In the genomic region with DNA sequence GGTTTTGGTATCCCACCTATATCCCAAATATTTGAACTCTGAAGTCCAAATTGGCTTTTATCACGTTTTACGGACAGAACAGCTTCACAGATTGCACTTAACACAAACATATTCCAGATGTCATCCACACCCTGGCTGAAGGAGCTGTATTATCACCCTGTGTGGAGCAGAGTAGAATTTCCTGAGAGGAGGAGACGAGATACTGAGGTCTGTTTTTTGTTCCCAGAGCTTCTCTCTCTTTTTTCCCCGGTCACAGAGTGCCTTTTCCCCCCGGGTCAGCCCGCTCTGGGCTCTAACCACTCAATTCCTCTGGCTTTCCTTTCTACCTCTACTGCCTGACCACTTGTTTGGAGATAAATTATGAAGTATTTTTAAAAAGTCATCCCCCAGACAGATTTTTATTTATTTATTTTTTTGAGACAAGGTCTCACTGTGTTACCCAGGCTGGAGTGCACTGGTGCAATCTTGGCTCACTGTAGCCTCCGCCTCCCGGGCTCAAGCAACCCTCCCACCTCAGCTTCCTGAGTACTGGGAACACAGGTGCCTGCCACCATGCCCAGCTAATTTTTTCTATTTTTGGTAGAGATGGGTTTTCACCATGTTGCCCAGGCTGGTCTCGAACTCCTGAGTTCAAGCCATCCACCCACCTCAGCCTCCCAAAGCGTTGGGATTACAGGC, we compare ENCODE assay signal across 20 cellular contexts. TPM values are rescaled to one million over a fixed set of nuclear protein-coding genes. Genes with fewer than 3 reads are reported as not detected.
DNase-seq lines count a peak whose midpoint lies in the region; ATAC-seq, FAIRE-seq and TF ChIP-seq lines count a peak whose summit lies in the region.
"Had no signal": no experiment of that assay in that cellular context is flagged by ENCODE, and none has a peak within 500 bp of the region (broad histone marks: within the 10 kb centered on the region; RNA-seq: fewer than 3 reads in every experiment).

No MANE protein-coding gene starts in this region.

- TF ChIP-seq POLR2A in breast epithelium (IDR thresholded peaks at IDR 0.05) (no peak), uterus (IDR thresholded peaks at IDR 0.05) (no peak)

- TF ChIP-seq CTCF in mammary epithelial cell (conservative IDR thresholded peaks at IDR 0.05 in 1 of 2, IDR thresholded peaks at IDR 0.05 in 1 of 2; ENCODE audit: extremely low read depth in 1 of 2, insufficient read depth in 1 of 2, low read depth in 1 of 2, low read length in 2 of 2): no peak
- no peak for TF ChIP-seq CTCF in breast epithelium (IDR thresholded peaks at IDR 0.05)
- no peak for TF ChIP-seq CTCF in astrocyte (IDR thresholded peaks at IDR 0.05; ENCODE audit: insufficient read depth, low read depth, low read length)
- TF ChIP-seq CTCF in uterus (IDR thresholded peaks at IDR 0.05): no peak

- H3K27ac ChIP-seq in mammary epithelial cell (ENCODE audit: insufficient read depth, low read depth, low read length): no peak overlapping the region
- peak overlapping the region in 1 of 2 donors; percentile 29 for H3K27ac ChIP-seq in breast epithelium
- no peak overlapping the region for H3K27ac ChIP-seq in astrocyte (ENCODE audit: low read depth, low read length)
- peak overlapping the region; percentile 49 to 63 for H3K27ac ChIP-seq in uterus
- H3K27ac ChIP-seq: thoracic aorta, WERI-Rb-1 had no signal

- no peak for FAIRE-seq in astrocyte (lab: Jason Lieb, UNC)
- FAIRE-seq: islet of Langerhans, K562 had no signal

- CTCF ChIA-PET in mammary epithelial cell (lab: Charles Lee; ENCODE audit: low non-redundant PET): no interaction called here

- H3K36me3 ChIP-seq in mammary epithelial cell (ENCODE audit: insufficient read depth, low read length) (no peaks in the 10 kb centered on the region), breast epithelium (no peaks in the 10 kb centered on the region), astrocyte (ENCODE audit: insufficient read depth, low read length) (no peaks in the 10 kb centered on the region), uterus (no peaks in the 10 kb centered on the region)
- H3K36me3 ChIP-seq: thoracic aorta, WERI-Rb-1 had no signal

- BruUV-seq in mammary epithelial cell (replicated peaks; lab: Mats Ljungman, UMichigan): no TSS peak

- no peak for DNase-seq in mammary epithelial cell
- DNase-seq in breast epithelium (ENCODE audit: low spot score in 2 of 2): no peak
- peak; percentile 14 for DNase-seq in astrocyte (ENCODE audit: low read depth)
- peak; percentile 84 for DNase-seq in islet precursor cell
- DNase-seq in uterus: peak in 1 of 2 donors; percentile 26
- DNase-seq in activated effector memory CD4-positive, alpha-beta T cell treated with anti-CD3 and anti-CD28 coated beads, Interleukin-2, amount 50 U/mL, for 16 hours: no peak
- DNase-seq in T-helper 1 cell: no peak
- DNase-seq: 8988T; activated CD8-positive, alpha-beta memory T cell treated with anti-CD3 and anti-CD28 coated beads for 24 hours; amniotic stem cell; NCI-H1092; stimulated activated CD4-positive, alpha-beta T cell treated with anti-CD3 and anti-CD28 coated beads, Interleukin-4, amount 100 ng/mL, for 4 hours; WERI-Rb-1 had no signal

- H3K4me1 Mint-ChIP-seq in astrocyte (ENCODE audit: low read depth, unreplicated experiment): peaks cover 11% of the 10 kb centered on the region

- in situ Hi-C loops in mammary epithelial cell (cut with MboI; ENCODE audit: low sequenced_read_pairs in 2 of 2): loop anchor here in 1 of 2 donors (10.0 kb wide), 1 partner anchor 107 kb away; the partner anchor contains the start of genes CYB5D1, NAA38 and TMEM88

- H3K36me3 Mint-ChIP-seq in astrocyte (ENCODE audit: low read depth, unreplicated experiment): peaks cover 7% of the 10 kb centered on the region

- no peaks in the 10 kb centered on the region for H3K27me3 ChIP-seq in mammary epithelial cell (ENCODE audit: insufficient read depth, low read length)
- H3K27me3 ChIP-seq in breast epithelium: no peaks in the 10 kb centered on the region
- no peaks in the 10 kb centered on the region for H3K27me3 ChIP-seq in astrocyte (ENCODE audit: insufficient read depth, low read length)
- H3K27me3 ChIP-seq in uterus: no peaks in the 10 kb centered on the region

- H3K9ac ChIP-seq in mammary epithelial cell (ENCODE audit: insufficient read depth, low read length) (no peak overlapping the region), astrocyte (ENCODE audit: low read length) (peak overlapping the region; percentile 8)

- 50% methylated on average over 7 of the region's 10 CpGs for WGBS in mammary epithelial cell (ENCODE audit: low coverage, missing lambda C conversion rate)

- no peaks in the 10 kb centered on the region for H3K9me3 ChIP-seq in mammary epithelial cell (replicated peaks; ENCODE audit: insufficient read depth, low read length)
- H3K9me3 ChIP-seq in breast epithelium: no peaks in the 10 kb centered on the region
- no peaks in the 10 kb centered on the region for H3K9me3 ChIP-seq in astrocyte (ENCODE audit: insufficient read depth, low read depth, low read length)
- no peaks in the 10 kb centered on the region for H3K9me3 ChIP-seq in uterus
- H3K9me3 ChIP-seq: thoracic aorta had no signal

- H3K27ac Mint-ChIP-seq in astrocyte (ENCODE audit: unreplicated experiment): no peak overlapping the region
- H3K27ac Mint-ChIP-seq: activated T-helper 2 cell treated with anti-CD3 and anti-CD28 coated beads, Interferon-gamma antibody, Interleukin-2, Interleukin-4, amounts not matched to agents 10 μg/mL and 5 μg/mL and 100 μg/mL, durations not matched to agents 14 hours and 24 hours and 36 hours had no signal

- H4K20me1 ChIP-seq in mammary epithelial cell (ENCODE audit: insufficient read depth, low read length) (no peaks in the 10 kb centered on the region), astrocyte (ENCODE audit: insufficient read depth, low read length) (no peaks in the 10 kb centered on the region)

- H2AFZ ChIP-seq in mammary epithelial cell (ENCODE audit: low read depth, low read length) (peak overlapping the region; percentile 84), astrocyte (ENCODE audit: low read depth, low read length) (no peak overlapping the region)

- dilution Hi-C loops in mammary epithelial cell (cut with HindIII; ENCODE audit: low sequenced_read_pairs): no loop called here

- H3K27me3 Mint-ChIP-seq in astrocyte (ENCODE audit: low read depth, unreplicated experiment): peaks cover 4% of the 10 kb centered on the region

- peaks cover 16% of the 10 kb centered on the region for H3K9me3 Mint-ChIP-seq in astrocyte (ENCODE audit: unreplicated experiment)
- H3K9me3 Mint-ChIP-seq: activated T-helper 2 cell treated with anti-CD3 and anti-CD28 coated beads, Interferon-gamma antibody, Interleukin-2, Interleukin-4, amounts not matched to agents 10 μg/mL and 5 μg/mL and 100 μg/mL, durations not matched to agents 14 hours and 24 hours and 36 hours had no signal

- intact Hi-C loops in mammary epithelial cell (cut with micrococcal nuclease): no loop called here
- intact Hi-C loops in breast epithelium (cut with DNase I; ENCODE audit: low total_unique reads): no loop called here
- intact Hi-C loops in uterus (cut with DNase I; ENCODE audit: low total_unique reads): loop anchor here (10.0 kb wide), 1 partner anchor 77 kb away; no protein-coding TSS in a partner anchor

- H3K4me2 ChIP-seq in mammary epithelial cell (ENCODE audit: insufficient read depth, low read depth, low read length) (peak overlapping the region; percentile 51), astrocyte (ENCODE audit: low read length) (peak overlapping the region; percentile 60)

- no peak overlapping the region for H3K4me3 Mint-ChIP-seq in astrocyte (ENCODE audit: unreplicated experiment)

- H3K79me2 ChIP-seq in mammary epithelial cell (ENCODE audit: insufficient read depth, low read length) (no peaks in the 10 kb centered on the region), astrocyte (ENCODE audit: insufficient read depth, low read length) (no peaks in the 10 kb centered on the region)

- peaks cover 51% of the 10 kb centered on the region for H3K4me1 ChIP-seq in mammary epithelial cell (ENCODE audit: insufficient read depth, low read length)
- no peaks in the 10 kb centered on the region for H3K4me1 ChIP-seq in breast epithelium
- peaks cover 30% of the 10 kb centered on the region for H3K4me1 ChIP-seq in astrocyte (ENCODE audit: insufficient read depth, low read length)
- H3K4me1 ChIP-seq in uterus: peaks cover 0 to 7% of the 10 kb centered on the region in 2 donors

- H3K4me3 ChIP-seq in mammary epithelial cell (replicated peaks in 1 of 3; ENCODE audit: insufficient read depth in 1 of 3, low read depth in 2 of 3, low read length in 3 of 3) (no peak overlapping the region), breast epithelium (no peak overlapping the region), astrocyte (ENCODE audit: insufficient read depth, low read depth, low read length) (no peak overlapping the region), uterus (no peak overlapping the region)
- H3K4me3 ChIP-seq: K562, thoracic aorta had no signal

- no peak for ATAC-seq in GM21360 (IDR thresholded peaks at IDR 0.05; ENCODE audit: unreplicated experiment)
- ATAC-seq: K562, Panc1 had no signal

RNA-seq across cellular contexts. Expression of gene DNAH2, which starts 30.7 kb away (rescaled TPM):
- total RNA-seq in mammary epithelial cell (1 to 10 TPM; 1.8 to 2.7 TPM), breast epithelium (1 to 10 TPM in 1 of 3 donors, under 1 TPM in 2; 0.16 to 1.5 (median 0.98) TPM), astrocyte (0.11 and 0.34 TPM in 2 replicates), uterus (1 to 10 TPM in 1 of 4 donors, under 1 TPM in 3; under 0.01 to 1.4 (median 0.48) TPM)
- 1.5 TPM for polyA plus RNA-seq in mammary epithelial cell
- polyA minus RNA-seq in mammary epithelial cell: 1.0 TPM
- total RNA-seq: activated T-helper 2 cell treated with anti-CD3 and anti-CD28 coated beads, Interferon-gamma antibody, Interleukin-2, Interleukin-4, amounts not matched to agents 10 μg/mL and 5 μg/mL and 100 μg/mL, durations not matched to agents 14 hours and 24 hours and 36 hours; K562 had no signal

RNA-seq across cellular contexts. Expression of gene EFNB3, which starts 43.2 kb away (rescaled TPM):
- total RNA-seq in mammary epithelial cell: 1 to 10 TPM; 1.0 to 9.2 TPM
- polyA plus RNA-seq in mammary epithelial cell: 3.9 TPM
- polyA minus RNA-seq in mammary epithelial cell: 11.2 TPM
- 1 to 10 TPM in 2 of 3 donors, under 1 TPM in 1; 0.48 to 5.7 (median 3.3) TPM for total RNA-seq in breast epithelium
- total RNA-seq in astrocyte: 7.0 and 7.6 TPM in 2 replicates
- 10 to 100 TPM in 2 of 4 donors, under 1 TPM in 2; 0.26 to 13.1 (median 5.6) TPM for total RNA-seq in uterus
- total RNA-seq: activated T-helper 2 cell treated with anti-CD3 and anti-CD28 coated beads, Interferon-gamma antibody, Interleukin-2, Interleukin-4, amounts not matched to agents 10 μg/mL and 5 μg/mL and 100 μg/mL, durations not matched to agents 14 hours and 24 hours and 36 hours; K562; mononuclear cell; thoracic aorta had no signal
- polyA plus RNA-seq: K562 had no signal

RNA-seq across cellular contexts. Expression of gene WRAP53, which starts 60.0 kb away (rescaled TPM):
- total RNA-seq in mammary epithelial cell (10 to 100 TPM in 1 of 2 donors, 1 to 10 TPM in 1; 4.3 to 15.9 TPM), breast epithelium (1 to 10 TPM; 3.6 to 5.4 (median 4.2) TPM), astrocyte (14.2 and 15.1 TPM in 2 replicates), uterus (1 to 10 TPM; 1.0 to 8.8 (median 6.2) TPM)
- 14.1 TPM for polyA plus RNA-seq in mammary epithelial cell
- polyA minus RNA-seq in mammary epithelial cell: 29.3 TPM

Comparison
In these comparisons a context has a peak if more than half of its experiments do, and no peak if none do; other contexts are left out.
1. DNase-seq: peak in astrocyte (single experiment) and islet precursor cell (single experiment); none in mammary epithelial cell (single experiment), breast epithelium (0 of 2), activated effector memory CD4-positive, alpha-beta T cell treated with anti-CD3 and anti-CD28 coated beads, Interleukin-2, amount 50 U/mL, for 16 hours (single experiment) and T-helper 1 cell (0 of 5).
2. H3K27ac ChIP-seq: peak in uterus (2 of 2); none in mammary epithelial cell (single experiment) and astrocyte (single experiment).